ENCODE assay signal across 8 cellular contexts in the genomic region with DNA sequence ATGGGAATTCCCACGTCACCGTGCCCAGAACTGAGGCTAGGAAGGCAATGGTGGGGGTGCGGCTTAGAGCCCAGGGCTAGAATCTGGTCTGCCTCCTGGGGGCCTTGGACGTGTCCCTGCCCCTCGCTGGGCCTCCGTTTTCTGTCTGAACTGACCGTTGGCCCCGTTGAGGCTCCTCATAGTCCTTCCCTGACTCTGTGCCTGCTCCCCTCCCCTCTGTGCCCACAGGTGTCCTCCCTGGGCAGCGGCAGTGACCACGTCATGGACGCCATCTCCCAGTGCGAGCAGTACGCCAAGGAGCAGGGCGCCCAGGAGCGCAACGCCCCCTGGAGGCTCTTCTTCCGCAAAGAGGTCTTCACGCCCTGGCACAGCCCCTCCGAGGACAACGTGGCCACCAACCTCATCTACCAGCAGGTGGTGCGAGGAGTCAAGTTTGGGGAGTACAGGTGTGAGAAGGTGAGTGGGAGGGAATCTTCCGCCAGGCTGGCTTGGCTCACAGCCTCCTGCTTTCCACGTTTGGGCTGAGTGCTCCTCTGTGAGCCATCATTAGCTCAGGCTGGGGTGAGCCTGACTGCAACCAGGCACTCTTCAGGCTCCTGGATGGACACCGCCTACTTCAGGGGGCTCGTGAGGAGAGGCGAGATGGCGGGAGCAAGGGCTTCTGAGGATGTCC.
DNase-seq lines count a peak whose midpoint lies in the region; ATAC-seq and TF ChIP-seq lines count a peak whose summit lies in the region.

No MANE protein-coding gene starts in this region.

- no TSS peak for BruUV-seq in MCF 10A (replicated peaks; lab: Mats Ljungman, UMichigan)

- ATAC-seq in T-cell (replicated peaks in 1 of 4): peak; percentile 15 to 90 (median 50)
- ATAC-seq in right lobe of liver: peak in 1 of 4 donors; percentile 18
- no peak for ATAC-seq in HG02852 (IDR thresholded peaks at IDR 0.05; ENCODE audit: unreplicated experiment)

- TF ChIP-seq POLR2A in right lobe of liver (IDR thresholded peaks at IDR 0.05) (no peak), sigmoid colon (IDR thresholded peaks at IDR 0.05) (no peak)

- H3K27me3 ChIP-seq in HUES6 (ENCODE audit: control insufficient read depth, insufficient read depth, low read length) (no peaks in the 10 kb centered on the region), right lobe of liver (no peaks in the 10 kb centered on the region), sigmoid colon (peaks cover 0 to 9% (median 0%) of the 10 kb centered on the region in 3 donors)

- H3K9me3 Mint-ChIP-seq in T-cell: no peaks in the 10 kb centered on the region
- H3K9me3 Mint-ChIP-seq in MCF 10A (ENCODE audit: unreplicated experiment): no peaks in the 10 kb centered on the region

- DNase-seq in DMS153 (lab: John Stamatoyannopoulos, UW) (peak; percentile 88), T-cell (peak in 31 of 34 experiments; percentile 5 to 59 (median 36)), MCF 10A (ENCODE audit: unreplicated experiment) (peak; percentile 93), right lobe of liver (no peak), sigmoid colon (no peak)
- DNase-seq in stimulated activated naive CD4-positive, alpha-beta T cell (lab: John Stamatoyannopoulos, UW): peak in 4 of 6 experiments; percentile 7 to 45 (median 20)

- 69% methylated on average over 11 of the region's 27 CpGs for WGBS in right lobe of liver (ENCODE audit: insufficient coverage, low coverage, low lambda C conversion rate, missing lambda C conversion rate)
- 24 to 50% methylated on average over 27 of the region's 27 CpGs for WGBS in sigmoid colon, 2 donors

- no peaks in the 10 kb centered on the region; the same call in 1 of the 2 replicates for H3K4me1 ChIP-seq in HUES6 (ENCODE audit: control insufficient read depth, insufficient read depth, low read length)
- peaks cover 0 to 4% (median 0%) of the 10 kb centered on the region in 4 donors for H3K4me1 ChIP-seq in right lobe of liver
- no peaks in the 10 kb centered on the region for H3K4me1 ChIP-seq in sigmoid colon

- H3K36me3 Mint-ChIP-seq in T-cell (no peaks in the 10 kb centered on the region), MCF 10A (ENCODE audit: insufficient read depth, unreplicated experiment) (no peaks in the 10 kb centered on the region)

- H3K4me3 Mint-ChIP-seq in T-cell (peak overlapping the region in 1 of 3 donors; percentile 64), MCF 10A (ENCODE audit: unreplicated experiment) (no peak overlapping the region)

- TF ChIP-seq CTCF in MCF 10A (IDR thresholded peaks at IDR 0.05; ENCODE audit: unreplicated experiment) (peak; percentile 80), right lobe of liver (IDR thresholded peaks at IDR 0.05) (peak; percentile 24 to 34 (median 32)), sigmoid colon (IDR thresholded peaks at IDR 0.05) (peak in 1 of 4 experiments; percentile 55)

- H3K9me3 ChIP-seq in HUES6 (ENCODE audit: control insufficient read depth, insufficient read depth, low read depth, low read length) (peaks cover 4% of the 10 kb centered on the region), right lobe of liver (no peaks in the 10 kb centered on the region), sigmoid colon (no peaks in the 10 kb centered on the region)

- TF ChIP-seq EP300 in sigmoid colon (IDR thresholded peaks at IDR 0.05): no peak

- no peaks in the 10 kb centered on the region for H3K27me3 Mint-ChIP-seq in T-cell
- no peaks in the 10 kb centered on the region for H3K27me3 Mint-ChIP-seq in MCF 10A (ENCODE audit: insufficient read depth, unreplicated experiment)

- CTCF ChIA-PET in T-cell (lab: Charles Lee) (no interaction called here), MCF 10A (lab: Yijun Ruan, JAX) (interaction anchor here (0.5 to 6.3 kb wide), 19 partner anchors 18 to 427 kb away, joined by 3 to 60 read pairs (median 4); a partner anchor contains a TSS)

- intact Hi-C loops in MCF 10A (cut with micrococcal nuclease) (loop anchor here (2.0 to 10.0 kb wide), 2 partner anchors 173 to 281 kb away; no protein-coding TSS in a partner anchor), right lobe of liver (cut with DNase I) (loop anchor here (5.0 to 10.0 kb wide), 3 partner anchors 65 to 363 kb away; a partner anchor contains a TSS), sigmoid colon (cut with DNase I) (no loop called here)

- H3K9ac ChIP-seq in HUES6 (ENCODE audit: low read length): no peak overlapping the region

- peak overlapping the region; percentile 43 for H3K4me3 ChIP-seq in HUES6 (ENCODE audit: low read depth, low read length)
- H3K4me3 ChIP-seq in right lobe of liver: no peak overlapping the region
- H3K4me3 ChIP-seq in sigmoid colon: no peak overlapping the region

- H3K27ac ChIP-seq in HUES6 (ENCODE audit: low read depth, low read length): no peak overlapping the region
- no peak overlapping the region for H3K27ac ChIP-seq in right lobe of liver
- H3K27ac ChIP-seq in sigmoid colon: no peak overlapping the region

- H3K27ac Mint-ChIP-seq in T-cell (no peak overlapping the region), MCF 10A (ENCODE audit: low read depth, unreplicated experiment) (no peak overlapping the region)

- no peaks in the 10 kb centered on the region for H3K4me1 Mint-ChIP-seq in T-cell
- H3K4me1 Mint-ChIP-seq in MCF 10A (ENCODE audit: insufficient read depth, unreplicated experiment): no peaks in the 10 kb centered on the region

- POLR2A ChIA-PET in T-cell (lab: Charles Lee): no interaction called here
- POLR2A ChIA-PET in MCF 10A (lab: Yijun Ruan, JAX): interaction anchor here (0.5 kb wide), 1 partner anchor 51 kb away, joined by 3 read pairs; no protein-coding TSS in a partner anchor

- H3K36me3 ChIP-seq in HUES6 (ENCODE audit: control insufficient read depth, insufficient read depth, low read length) (no peaks in the 10 kb centered on the region), right lobe of liver (peaks cover 0 to 47% (median 17%) of the 10 kb centered on the region in 4 donors), sigmoid colon (no peaks in the 10 kb centered on the region)

Comparison
In these comparisons a context has a peak if more than half of its experiments do, and no peak if none do; other contexts are left out.
1. DNase-seq: peak in DMS153 (single experiment), T-cell (31 of 34), MCF 10A (single experiment) and stimulated activated naive CD4-positive, alpha-beta T cell (4 of 6); none in right lobe of liver (0 of 3) and sigmoid colon (single experiment).